Comparison of ENCODE assay signal across 13 cellular contexts in the genomic region with DNA sequence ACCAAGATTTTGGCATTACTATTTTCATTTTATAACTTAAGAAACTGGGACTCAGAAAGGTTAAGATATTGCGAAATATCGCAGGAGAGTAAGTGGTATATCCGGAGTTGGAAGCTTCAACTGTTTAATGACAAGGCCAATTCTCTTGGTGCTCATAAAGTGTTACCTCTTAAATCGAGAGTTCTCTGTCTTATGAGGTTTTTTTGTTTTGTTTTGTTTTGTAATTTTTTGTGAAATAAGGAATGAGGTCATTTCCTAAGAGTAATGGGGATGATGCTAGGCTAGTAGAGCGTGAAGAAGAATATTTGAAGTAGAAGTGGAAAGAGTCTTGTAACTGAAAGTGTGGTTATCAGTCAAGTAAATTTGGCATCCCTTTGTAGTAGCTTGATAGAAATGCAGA.
A peak's percentile ranks its signal among the peaks of the same experiment; 100 is the strongest.
DNase-seq lines count a peak whose midpoint lies in the region; ATAC-seq and TF ChIP-seq lines count a peak whose summit lies in the region.
"Had no signal": no experiment of that assay in that cellular context is flagged by ENCODE, and none has a peak within 500 bp of the region (broad histone marks: within the 10 kb centered on the region; RNA-seq: fewer than 3 reads in every experiment).

No MANE protein-coding gene starts in this region.

- DNase-seq in GM10266 (ENCODE audit: extremely low spot score) (peak; percentile 31), kidney tubule cell (ENCODE audit: low spot score) (peak; percentile 54), NCI-H510A (lab: John Stamatoyannopoulos, UW) (no peak), NCI-H1417 treated with DMSO at 0.1 percent for 48 hours (lab: John Stamatoyannopoulos, UW) (no peak), amniotic stem cell (lab: John Stamatoyannopoulos, UW) (no peak)
- DNase-seq in stimulated activated CD4-positive, alpha-beta T cell treated with anti-CD3 and anti-CD28 coated beads, Interleukin-2, amount 100 ng/mL, for 24 hours: no peak
- DNase-seq: activated CD4-positive, alpha-beta T cell treated with anti-CD3 and anti-CD28 coated beads, Interleukin-2, amount 50 U/mL, for 48 hours; GOT3; NK-92 treated with Interleukin-12 subunit alpha and Interleukin-12 subunit beta, amount 100 ng/mL, for 24 hours; pancreas; SIG-M5 had no signal

- no peak for TF ChIP-seq CTCF in GM10266 (IDR thresholded peaks at IDR 0.05; ENCODE audit: control insufficient read depth, insufficient read depth, low read depth, missing control alignments)

- ATAC-seq in GM19395 (IDR thresholded peaks at IDR 0.05; ENCODE audit: unreplicated experiment) (peak; percentile 95), HG03469 (IDR thresholded peaks at IDR 0.05; ENCODE audit: unreplicated experiment) (peak; percentile 72)
- ATAC-seq: pancreas had no signal

Comparison
In these comparisons a context has a peak if more than half of its experiments do, and no peak if none do; other contexts are left out.
1. DNase-seq: peak in GM10266 (single experiment) and kidney tubule cell (single experiment); none in NCI-H510A (single experiment), NCI-H1417 treated with DMSO at 0.1 percent for 48 hours (single experiment), stimulated activated CD4-positive, alpha-beta T cell treated with anti-CD3 and anti-CD28 coated beads, Interleukin-2, amount 100 ng/mL, for 24 hours (0 of 2) and amniotic stem cell (single experiment).